ENCODE assay signal across 1 cellular context in genomic region chr11:69912161-69912910, GRCh38.
TF ChIP-seq lines count a peak whose summit lies in the region.

No MANE protein-coding gene starts in this region.

TF ChIP-seq in HepG2, 621 proteins besides CTCF, POLR2A, EP300 and RAD21 (continued from another document):
- no peak for TF ChIP-seq SUZ12 (IDR thresholded peaks at IDR 0.05; ENCODE audit: low read depth, low read length)
